In the genomic region with DNA sequence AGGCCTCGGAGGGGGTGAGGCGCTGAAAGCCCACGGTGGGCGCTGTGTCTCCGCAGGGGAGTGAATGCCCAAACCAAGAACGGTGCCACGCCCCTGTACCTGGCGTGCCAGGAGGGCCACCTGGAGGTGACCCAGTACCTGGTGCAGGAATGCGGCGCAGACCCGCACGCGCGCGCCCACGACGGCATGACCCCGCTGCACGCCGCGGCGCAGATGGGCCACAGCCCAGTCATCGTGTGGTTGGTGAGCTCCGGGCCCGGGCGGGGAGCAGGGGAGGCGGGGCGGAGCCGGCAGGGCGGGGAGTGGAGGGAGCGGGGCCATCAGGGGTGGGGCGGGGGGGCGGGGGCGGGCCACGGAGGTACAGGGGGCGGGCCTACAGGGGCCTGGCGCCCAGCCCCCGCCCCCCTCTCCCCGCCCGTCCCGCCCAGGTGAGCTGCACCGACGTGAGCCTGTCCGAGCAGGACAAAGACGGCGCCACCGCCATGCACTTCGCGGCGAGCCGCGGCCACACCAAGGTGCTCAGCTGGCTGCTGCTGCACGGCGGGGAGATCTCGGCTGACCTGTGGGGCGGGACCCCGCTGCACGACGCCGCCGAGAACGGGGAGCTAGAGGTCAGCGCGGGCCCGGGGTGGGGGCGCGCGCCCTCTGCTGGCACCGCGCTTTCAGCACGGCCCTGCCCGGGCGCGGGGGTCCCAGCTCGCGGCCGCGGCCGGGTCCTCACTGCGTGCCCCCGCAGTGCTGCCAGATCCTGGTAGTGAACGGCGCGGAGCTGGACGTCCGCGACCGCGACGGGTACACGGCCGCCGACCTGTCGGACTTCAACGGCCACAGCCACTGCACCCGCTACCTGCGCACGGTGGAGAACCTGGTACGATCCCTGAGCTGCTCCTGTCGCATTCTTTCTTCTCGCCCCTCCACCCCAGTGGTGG, we compare ENCODE assay signal across 8 cellular contexts. TPM values are rescaled to one million over a fixed set of nuclear protein-coding genes. Genes with fewer than 3 reads are reported as not detected.
DNase-seq lines count a peak whose midpoint lies in the region; ATAC-seq and TF ChIP-seq lines count a peak whose summit lies in the region.

No MANE protein-coding gene starts in this region.

- peaks cover 9% of the 10 kb centered on the region for H3K4me1 ChIP-seq in body of pancreas
- peaks cover 0 to 13% (median 12%) of the 10 kb centered on the region in 4 donors for H3K4me1 ChIP-seq in stomach

- no peak for TF ChIP-seq POLR2A in body of pancreas (IDR thresholded peaks at IDR 0.05)
- TF ChIP-seq POLR2A in stomach (IDR thresholded peaks at IDR 0.05), result no peak

- peak; percentile 88 for DNase-seq in COLO668 (lab: John Stamatoyannopoulos, UW; ENCODE audit: unreplicated experiment)
- peak in 57 of 76 experiments; percentile 11 to 81 (median 55) for DNase-seq in HUDEP-2 (lab: John Stamatoyannopoulos, UW; ENCODE audit: unreplicated experiment in 76 of 76)
- peak; percentile 66 for DNase-seq in UCSD-AML1 (lab: John Stamatoyannopoulos, UW; ENCODE audit: unreplicated experiment)
- DNase-seq in body of pancreas, result peak; percentile 56 to 74 (median 66)
- peak in 1 of 2 donors; percentile 38 for DNase-seq in memory B cell (ENCODE audit: low spot score in 2 of 2)
- peak; percentile 78 for DNase-seq in stomach

- ATAC-seq in body of pancreas (peak; percentile 62), memory B cell (ENCODE audit: low read depth) (peak; percentile 80), HG02970 (IDR thresholded peaks at IDR 0.05; ENCODE audit: low FRiP score, unreplicated experiment) (no peak), GM18858 (IDR thresholded peaks at IDR 0.05; ENCODE audit: unreplicated experiment) (no peak)

- H3K4me1 Mint-ChIP-seq in memory B cell, result peaks cover 16% of the 10 kb centered on the region

- TF ChIP-seq CTCF in body of pancreas (IDR thresholded peaks at IDR 0.05) (peak in 2 of 7 experiments; percentile 5 to 18), stomach (IDR thresholded peaks at IDR 0.05) (peak in 1 of 7 experiments; percentile 40)

- peaks cover 36% of the 10 kb centered on the region for H3K27me3 Mint-ChIP-seq in memory B cell

- H3K27me3 ChIP-seq in body of pancreas (peaks cover 0 to 4% of the 10 kb centered on the region in 2 donors), stomach (peaks cover 0 to 89% (median 24%) of the 10 kb centered on the region in 3 donors)

- peak overlapping the region; percentile 48 for H3K4me3 Mint-ChIP-seq in memory B cell

- H3K36me3 ChIP-seq in body of pancreas (replicated peaks in 1 of 2; ENCODE audit: insufficient read depth in 1 of 2, low read depth in 2 of 2), result no peaks in the 10 kb centered on the region
- no peaks in the 10 kb centered on the region for H3K36me3 ChIP-seq in stomach

- WGBS in body of pancreas, 2 donors, result 10 to 40% methylated on average over 19 to 61 of the region's 101 CpGs
- WGBS in stomach, 5 donors, result 8 to 13% (median 9%) methylated on average over 14 to 99 of the region's 101 CpGs

- H3K9me3 ChIP-seq in body of pancreas, result no peaks in the 10 kb centered on the region
- H3K9me3 ChIP-seq in stomach, result no peaks in the 10 kb centered on the region

- TF ChIP-seq EP300 in stomach (IDR thresholded peaks at IDR 0.05), result no peak

- no peak overlapping the region for H3K27ac Mint-ChIP-seq in memory B cell

- no peak overlapping the region for H3K4me3 ChIP-seq in body of pancreas
- peak overlapping the region; percentile 14 to 44 (median 25) for H3K4me3 ChIP-seq in stomach

- no peak overlapping the region for H3K27ac ChIP-seq in body of pancreas
- no peak overlapping the region for H3K27ac ChIP-seq in stomach

- intact Hi-C loops in body of pancreas (cut with DNase I), result no loop called here
- intact Hi-C loops in stomach (cut with DNase I; ENCODE audit: low total_unique reads), result no loop called here

- H3K36me3 Mint-ChIP-seq in memory B cell, result peaks cover 3% of the 10 kb centered on the region

- no peaks in the 10 kb centered on the region for H3K9me3 Mint-ChIP-seq in memory B cell

RNA-seq across cellular contexts. Expression of gene ESPN, which starts 15.9 kb away (rescaled TPM):
- 1 to 10 TPM in 1 of 2 donors, under 1 TPM in 1; 0.26 to 4.0 TPM for total RNA-seq in body of pancreas
- total RNA-seq in stomach, result 10 to 100 TPM in 1 of 5 donors, 1 to 10 TPM in 2, not detected in 2; 1.8 to 68.4 (median 4.9) TPM
- 10 to 100 TPM in 1 of 3 donors, 1 to 10 TPM in 2; 1.5 to 18.0 (median 4.7) TPM for polyA plus RNA-seq in stomach

RNA-seq across cellular contexts. Expression of gene HES2, which starts 20.7 kb away (rescaled TPM):
- total RNA-seq in body of pancreas (under 1 TPM in 1 of 2 donors, not detected in 1; 0.26 TPM), stomach (100 to 1,000 TPM in 1 of 5 donors, not detected in 4; 231 TPM)
- polyA plus RNA-seq in stomach, result 10 to 100 TPM in 1 of 3 donors, not detected in 2; 18.4 TPM

RNA-seq across cellular contexts. Expression of gene TNFRSF25, which starts 25.5 kb away (rescaled TPM):
- total RNA-seq in body of pancreas (10 to 100 TPM in 1 of 2 donors, 1 to 10 TPM in 1; 4.2 to 23.1 TPM), stomach (100 to 1,000 TPM in 1 of 5 donors, 10 to 100 TPM in 2, 1 to 10 TPM in 2; 6.1 to 215 (median 21.4) TPM)
- 10 to 100 TPM in 1 of 3 donors, 1 to 10 TPM in 2; 2.7 to 41.6 (median 2.9) TPM for polyA plus RNA-seq in stomach

RNA-seq across cellular contexts. Expression of gene ACOT7, which starts 46.9 kb away (rescaled TPM):
- total RNA-seq in body of pancreas (10 to 100 TPM in 1 of 2 donors, 1 to 10 TPM in 1; 6.0 to 33.0 TPM), stomach (10 to 100 TPM in 3 of 5 donors, 1 to 10 TPM in 1, not detected in 1; 9.4 to 69.8 (median 22.6) TPM)
- 10 to 100 TPM; 17.7 to 26.3 (median 19.4) TPM for polyA plus RNA-seq in stomach

RNA-seq across cellular contexts. Expression of gene PLEKHG5, which starts 51.0 kb away (rescaled TPM):
- 1 to 10 TPM; 5.2 to 8.6 TPM for total RNA-seq in body of pancreas
- total RNA-seq in stomach, result 10 to 100 TPM in 2 of 5 donors, 1 to 10 TPM in 3; 4.9 to 58.8 (median 9.8) TPM
- 1 to 10 TPM; 1.4 to 7.2 (median 1.8) TPM for polyA plus RNA-seq in stomach

Comparison
In these comparisons a context has a peak if more than half of its experiments do, and no peak if none do; other contexts are left out.
1. ATAC-seq: peak in body of pancreas (single experiment) and memory B cell (single experiment); none in HG02970 (single experiment) and GM18858 (single experiment).
2. H3K4me3 ChIP-seq: peak in stomach (4 of 4); none in body of pancreas (0 of 2).